23 cellular contexts compared by ENCODE assay signal in genomic region chr15:76678766-76679165, GRCh38.
DNase-seq lines count a peak whose midpoint lies in the region; ATAC-seq lines count a peak whose summit lies in the region.
"Had no signal": no experiment of that assay in that cellular context is flagged by ENCODE, and none has a peak within 500 bp of the region (broad histone marks: within the 10 kb centered on the region; RNA-seq: fewer than 3 reads in every experiment).

No MANE protein-coding gene starts in this region.

- no peak overlapping the region for H3K27ac Mint-ChIP-seq in activated CD4-positive, alpha-beta T cell treated with anti-CD3 and anti-CD28 coated beads for 36 hours
- H3K27ac Mint-ChIP-seq: CD4-positive, alpha-beta T cell; mesothelial cell of epicardium; natural killer cell treated with Interleukin-12 subunit alpha and Interleukin-12 subunit beta and Interleukin-15 and Interleukin-18, amount 100 ng/mL, for 72 hours; stimulated activated naive CD8-positive, alpha-beta T cell treated with anti-CD3 and anti-CD28 coated beads, Interleukin-15, amount 100 ng/mL, for 72 hours had no signal

- POLR2A ChIA-PET in activated CD4-positive, alpha-beta T cell treated with anti-CD3 and anti-CD28 coated beads for 36 hours (lab: Charles Lee), result no interaction called here

- no peak for ATAC-seq in activated CD4-positive, alpha-beta T cell treated with anti-CD3 and anti-CD28 coated beads for 36 hours
- ATAC-seq: K562; left lung; natural killer cell treated with Interleukin-12 subunit alpha and Interleukin-12 subunit beta and Interleukin-15 and Interleukin-18, amount 100 ng/mL, for 72 hours; stimulated activated naive CD8-positive, alpha-beta T cell treated with anti-CD3 and anti-CD28 coated beads, Interleukin-15, amount 100 ng/mL, for 72 hours had no signal

- CTCF ChIA-PET in activated CD4-positive, alpha-beta T cell treated with anti-CD3 and anti-CD28 coated beads for 36 hours (lab: Charles Lee), result no interaction called here

- H3K36me3 Mint-ChIP-seq in activated CD4-positive, alpha-beta T cell treated with anti-CD3 and anti-CD28 coated beads for 36 hours (ENCODE audit: low read depth), result peaks cover 8% of the 10 kb centered on the region

- intact Hi-C loops in activated CD4-positive, alpha-beta T cell treated with anti-CD3 and anti-CD28 coated beads for 36 hours (cut with DNase I, micrococcal nuclease), result no loop called here

- H3K4me3 Mint-ChIP-seq in activated CD4-positive, alpha-beta T cell treated with anti-CD3 and anti-CD28 coated beads for 36 hours, result no peak overlapping the region
- H3K4me3 Mint-ChIP-seq: CD4-positive, alpha-beta T cell; mesothelial cell of epicardium; natural killer cell treated with Interleukin-12 subunit alpha and Interleukin-12 subunit beta and Interleukin-15 and Interleukin-18, amount 100 ng/mL, for 72 hours; stimulated activated naive CD8-positive, alpha-beta T cell treated with anti-CD3 and anti-CD28 coated beads, Interleukin-15, amount 100 ng/mL, for 72 hours had no signal

- H3K9me3 Mint-ChIP-seq in activated CD4-positive, alpha-beta T cell treated with anti-CD3 and anti-CD28 coated beads for 36 hours (ENCODE audit: low read depth), result no peaks in the 10 kb centered on the region
- H3K9me3 Mint-ChIP-seq: natural killer cell treated with Interleukin-12 subunit alpha and Interleukin-12 subunit beta and Interleukin-15 and Interleukin-18, amount 100 ng/mL, for 72 hours; stimulated activated naive CD8-positive, alpha-beta T cell treated with anti-CD3 and anti-CD28 coated beads, Interleukin-15, amount 100 ng/mL, for 72 hours had no signal

- no peaks in the 10 kb centered on the region for H3K27me3 Mint-ChIP-seq in activated CD4-positive, alpha-beta T cell treated with anti-CD3 and anti-CD28 coated beads for 36 hours
- H3K27me3 Mint-ChIP-seq: CD4-positive, alpha-beta T cell; natural killer cell treated with Interleukin-12 subunit alpha and Interleukin-12 subunit beta and Interleukin-15 and Interleukin-18, amount 100 ng/mL, for 72 hours; stimulated activated naive CD8-positive, alpha-beta T cell treated with anti-CD3 and anti-CD28 coated beads, Interleukin-15, amount 100 ng/mL, for 72 hours had no signal

- no peaks in the 10 kb centered on the region for H3K4me1 Mint-ChIP-seq in activated CD4-positive, alpha-beta T cell treated with anti-CD3 and anti-CD28 coated beads for 36 hours
- H3K4me1 Mint-ChIP-seq: stimulated activated naive CD8-positive, alpha-beta T cell treated with anti-CD3 and anti-CD28 coated beads, Interleukin-15, amount 100 ng/mL, for 72 hours had no signal

- DNase-seq in NCI-H82 (lab: John Stamatoyannopoulos, UW), result peak; percentile 4
- DNase-seq in NCI-H82 treated with DMSO at 0.1 percent for 48 hours (lab: John Stamatoyannopoulos, UW; ENCODE audit: unreplicated experiment), result no peak
- peak; percentile 66 for DNase-seq in astrocyte of the hippocampus (ENCODE audit: low read depth, low spot score)
- DNase-seq in iris pigment epithelial cell (ENCODE audit: low read depth), result peak; percentile 49
- no peak for DNase-seq in retina
- DNase-seq in stimulated activated CD8-positive, alpha-beta memory T cell treated with anti-CD3 and anti-CD28 coated beads, Interleukin-4, amount 100 ng/mL, for 48 hours, result no peak
- no peak for DNase-seq in activated CD4-positive, alpha-beta T cell treated with anti-CD3 and anti-CD28 coated beads for 36 hours
- DNase-seq in NCI-H226, result no peak
- DNase-seq: activated CD8-positive, alpha-beta memory T cell treated with anti-CD3 and anti-CD28 coated beads, Interleukin-2, amount 50 U/mL, for 48 hours; activated effector memory CD4-positive, alpha-beta T cell treated with anti-CD3 and anti-CD28 coated beads, Interleukin-2, amount 50 U/mL, for 16 hours; adrenal gland; CD4-positive, alpha-beta T cell; central memory CD4-positive, alpha-beta T cell; DMS153; left lung; NCI-H1694; NCI-H774; SIG-M5; stimulated activated naive CD8-positive, alpha-beta T cell treated with anti-CD3 and anti-CD28 coated beads, Interleukin-15, amount 100 ng/mL, for 72 hours; upper lobe of left lung had no signal

Comparison
In these comparisons a context has a peak if more than half of its experiments do, and no peak if none do; other contexts are left out.
1. DNase-seq: peak in NCI-H82 (single experiment), astrocyte of the hippocampus (single experiment) and iris pigment epithelial cell (single experiment); none in NCI-H82 treated with DMSO at 0.1 percent for 48 hours (single experiment), retina (single experiment), stimulated activated CD8-positive, alpha-beta memory T cell treated with anti-CD3 and anti-CD28 coated beads, Interleukin-4, amount 100 ng/mL, for 48 hours (single experiment), activated CD4-positive, alpha-beta T cell treated with anti-CD3 and anti-CD28 coated beads for 36 hours (single experiment) and NCI-H226 (single experiment).